In the genomic region with DNA sequence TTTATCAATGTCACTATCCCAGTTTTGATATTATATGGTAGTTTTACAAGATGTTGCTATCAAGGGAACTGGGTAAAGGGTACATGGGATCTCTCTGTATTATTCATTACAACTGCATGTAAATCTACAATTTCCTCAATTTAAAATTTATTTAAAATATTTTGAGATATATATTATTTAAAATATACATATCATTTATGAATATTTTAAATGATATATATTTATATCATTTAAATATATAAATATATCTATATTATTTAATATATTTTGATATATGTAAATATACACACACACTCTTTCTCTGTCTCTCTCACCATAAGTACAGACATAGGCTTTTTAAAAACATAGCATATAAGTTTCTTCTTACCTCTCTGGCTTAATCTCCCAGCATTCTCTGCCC, we compare ENCODE assay signal across 23 cellular contexts.
"Had no signal": no experiment of that assay in that cellular context is flagged by ENCODE, and none has a peak within 500 bp of the region (broad histone marks: within the 10 kb centered on the region; RNA-seq: fewer than 3 reads in every experiment).

No MANE protein-coding gene starts in this region.

- H3K9me3 ChIP-seq: SK-N-SH had no signal

- H3K4me3 ChIP-seq: K562 had no signal

- FAIRE-seq: HTR-8/SVneo, K562 had no signal

- H3K27ac Mint-ChIP-seq: IgD-negative memory B cell had no signal

- H3K27ac ChIP-seq: HL-60, KMS-11, RWPE1 had no signal

- DNase-seq: Kasumi-1, MM.1S, NCI-H1092 treated with DMSO at 0.1 percent for 48 hours, NCI-H1436, NCI-H187, NCI-H2029, NCI-H2081 treated with DMSO at 0.1 percent for 48 hours, NCI-H2171, NCI-H226, NCI-H446, NCI-H510A, NCI-H524 treated with DMSO at 0.1 percent for 48 hours, NCI-H69, NCI-H774, SHP77, SK-N-SH, SW 1271 had no signal

- ATAC-seq: K562 had no signal

- H3K4me3 Mint-ChIP-seq: IgD-negative memory B cell had no signal
